Comparison of ENCODE assay signal across 20 cellular contexts in the genomic region with DNA sequence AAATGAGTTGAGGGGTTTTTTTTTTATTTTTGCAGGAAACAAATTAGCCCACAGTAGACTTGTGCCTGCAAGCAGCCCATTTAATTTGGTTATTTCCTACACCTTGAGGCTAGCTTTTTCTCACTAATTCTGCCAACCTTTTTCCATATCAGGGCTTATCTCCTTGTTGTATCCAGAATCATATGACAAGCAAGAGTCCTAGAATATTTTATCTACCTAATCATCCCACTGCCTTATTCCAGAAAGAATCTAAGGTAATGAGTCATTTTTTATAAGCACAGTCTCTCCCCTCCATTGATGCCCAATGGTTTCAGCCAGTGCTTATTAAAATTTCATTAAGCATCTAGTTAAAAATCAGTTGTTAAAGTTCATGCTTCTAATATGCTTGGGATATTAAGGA.
"Had no signal": no experiment of that assay in that cellular context is flagged by ENCODE, and none has a peak within 500 bp of the region (broad histone marks: within the 10 kb centered on the region; RNA-seq: fewer than 3 reads in every experiment).

No MANE protein-coding gene starts in this region.

- H3K9me3 Mint-ChIP-seq: nephron had no signal

- H3K4me1 ChIP-seq: left lung had no signal

- H3K9me3 ChIP-seq: left lung, thyroid gland had no signal

- H3K27ac Mint-ChIP-seq: nephron had no signal

- H3K4me3 Mint-ChIP-seq: nephron had no signal

- DNase-seq: activated CD4-positive, alpha-beta T cell treated with anti-CD3 and anti-CD28 coated beads, Interleukin-2, amount 50 U/mL, for 1 hour; activated CD4-positive, CD25-positive, alpha-beta regulatory T cell treated with anti-CD3 and anti-CD28 coated beads, Interleukin-2, amount 50 U/mL, for 72 hours; activated CD8-positive, alpha-beta memory T cell treated with anti-CD3 and anti-CD28 coated beads, Interleukin-2, amount 50 U/mL, for 4 hours; activated effector memory CD4-positive, alpha-beta T cell treated with anti-CD3 and anti-CD28 coated beads, Interleukin-2, amount 50 U/mL, for 16 hours; activated naive CD4-positive, alpha-beta T cell treated with anti-CD3 and anti-CD28 coated beads, Interleukin-2, amount 50 U/mL, for 16 hours; activated T-cell treated with anti-CD3 and anti-CD28 coated beads, Interleukin-2, amount 50 U/mL, for 48 hours; aorta; dorsolateral prefrontal cortex; foreskin melanocyte; kidney; left lung; midbrain; nucleus accumbens; stimulated activated CD4-positive, alpha-beta T cell treated with anti-CD3 and anti-CD28 coated beads, Interleukin-12 subunit alpha, Interleukin-12 subunit beta, amount 100 ng/mL, for 4 hours; stimulated activated CD4-positive, alpha-beta T cell treated with anti-CD3 and anti-CD28 coated beads, Interleukin-1b, Interleukin-23, amount 100 ng/mL, for 48 hours; stimulated activated CD8-positive, alpha-beta memory T cell treated with anti-CD3 and anti-CD28 coated beads, Interleukin-4, amount 100 ng/mL, for 48 hours; thyroid gland had no signal

- H3K36me3 ChIP-seq: cardiac muscle cell, left lung, thyroid gland had no signal

- H3K4me3 ChIP-seq: cardiac muscle cell, dorsolateral prefrontal cortex, left lung, thyroid gland had no signal

- H3K27ac ChIP-seq: cardiac muscle cell, dorsolateral prefrontal cortex, epithelial cell of prostate, left lung, thyroid gland had no signal

- H3K27me3 ChIP-seq: cardiac muscle cell, dorsolateral prefrontal cortex, left lung, thyroid gland had no signal
